Comparison of ENCODE assay signal across 13 cellular contexts in genomic region chr2:67876176-67876575, GRCh38.
"Had no signal": no experiment of that assay in that cellular context is flagged by ENCODE, and none has a peak within 500 bp of the region (broad histone marks: within the 10 kb centered on the region; RNA-seq: fewer than 3 reads in every experiment).

No MANE protein-coding gene starts in this region.

- DNase-seq: activated CD4-positive, alpha-beta T cell treated with anti-CD3 and anti-CD28 coated beads, Interleukin-2, amount 50 U/mL, for 1 hour; activated naive CD4-positive, alpha-beta T cell treated with anti-CD3 and anti-CD28 coated beads, Interleukin-2, amount 10 ng/mL, durations not matched to agents 7 days and 5 days; caudate nucleus; cortex of kidney; effector CD8-positive, alpha-beta T cell; left cardiac atrium; occipital lobe; sigmoid colon; stimulated activated CD4-positive, alpha-beta T cell treated with anti-CD3 and anti-CD28 coated beads, Interleukin-4, amount 100 ng/mL, for 1 hour; stimulated activated CD8-positive, alpha-beta memory T cell treated with anti-CD3 and anti-CD28 coated beads, Interleukin-4, amount 100 ng/mL, for 48 hours; stimulated activated naive CD8-positive, alpha-beta T cell treated with anti-CD3 and anti-CD28 coated beads, Interleukin-15, Interleukin-2, amounts not matched to agents 100 U/mL and 50 U/mL, for 24 hours; T-helper 2 cell; upper lobe of right lung had no signal

- H3K9me3 ChIP-seq: sigmoid colon, upper lobe of right lung had no signal

- H3K27ac ChIP-seq: sigmoid colon, upper lobe of right lung had no signal

- H3K4me1 ChIP-seq: upper lobe of right lung had no signal

- H3K27me3 ChIP-seq: sigmoid colon, upper lobe of right lung had no signal

- H3K4me3 ChIP-seq: sigmoid colon, upper lobe of right lung had no signal

- H3K36me3 ChIP-seq: sigmoid colon, upper lobe of right lung had no signal
